In the genomic region with DNA sequence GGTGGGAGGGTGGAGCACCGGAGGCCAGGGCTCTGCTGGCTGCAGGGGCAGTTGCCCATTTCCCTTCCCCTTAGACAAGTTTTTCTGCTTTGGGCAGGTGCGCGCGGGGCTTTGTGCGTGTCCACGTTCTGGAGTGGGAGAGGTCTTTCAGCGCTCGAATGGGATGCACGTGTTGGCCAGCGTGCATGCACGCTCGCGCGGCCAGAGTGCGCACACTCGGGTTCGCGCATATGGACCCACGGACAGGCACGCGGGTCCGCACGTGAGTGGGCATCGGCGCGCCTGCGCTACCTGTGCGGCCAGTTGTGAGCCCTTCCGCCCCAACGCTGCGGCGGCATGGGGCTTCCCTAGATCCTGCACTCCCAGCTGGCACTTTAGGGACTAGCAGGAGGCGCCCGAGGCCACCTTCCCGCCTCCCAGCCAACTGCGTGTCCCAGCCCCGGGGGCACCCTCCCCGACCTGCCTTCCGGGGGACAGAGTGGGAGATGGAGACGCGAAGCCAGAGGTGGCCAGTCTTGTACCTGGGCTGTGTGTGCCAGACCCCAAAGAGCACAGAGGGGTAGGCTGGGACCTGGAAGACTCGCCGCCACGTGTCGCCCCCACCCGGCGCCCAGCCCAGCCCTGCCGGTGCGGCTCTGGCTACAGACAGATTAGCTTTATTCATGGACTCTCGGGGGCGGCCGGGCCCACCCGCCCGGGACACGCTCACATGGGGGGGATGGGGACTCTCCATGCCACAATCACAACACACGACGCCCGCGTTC, we compare ENCODE assay signal across 1 cellular context.
TF ChIP-seq lines count a peak whose summit lies in the region.

No MANE protein-coding gene starts in this region.

TF ChIP-seq in K562, 482 proteins besides CTCF, POLR2A, EP300 and RAD21 (continued from another document):
- TF ChIP-seq RERE (CRISPR knock-in tag; IDR thresholded peaks at IDR 0.05; ENCODE audit: borderline replicate concordance), result no peak
- TF ChIP-seq ARID3A (IDR thresholded peaks at IDR 0.05; ENCODE audit: borderline replicate concordance, low read depth, low read length), result no peak
- TF ChIP-seq FOXA3 (CRISPR knock-in tag; conservative IDR thresholded peaks at IDR 0.05 in 1 of 2, IDR thresholded peaks at IDR 0.05 in 1 of 2), result peak in 1 of 2 experiments; percentile 75; a peak in 1 of 4 replicates
- peak; percentile 8; the same call in 1 of the 2 replicates for TF ChIP-seq BHLHE40 (IDR thresholded peaks at IDR 0.05; ENCODE audit: low read length)
- no peak for TF ChIP-seq ZZZ3 (IDR thresholded peaks at IDR 0.05)
- no peak for TF ChIP-seq ZNF639 (CRISPR knock-in tag; conservative IDR thresholded peaks at IDR 0.05 in 1 of 2, IDR thresholded peaks at IDR 0.05 in 1 of 2)
- 0 out of 2 replicates have a peak, but pooled peaks have one; percentile 50 for TF ChIP-seq ZNF740 (CRISPR knock-in tag; IDR thresholded peaks at IDR 0.05)
- no peak for TF ChIP-seq ZNF740 (tag; IDR thresholded peaks at IDR 0.05)
- no peak for TF ChIP-seq IFI16 (CRISPR knock-in tag; IDR thresholded peaks at IDR 0.05)
